Comparison of ENCODE assay signal across 20 cellular contexts in the genomic region with DNA sequence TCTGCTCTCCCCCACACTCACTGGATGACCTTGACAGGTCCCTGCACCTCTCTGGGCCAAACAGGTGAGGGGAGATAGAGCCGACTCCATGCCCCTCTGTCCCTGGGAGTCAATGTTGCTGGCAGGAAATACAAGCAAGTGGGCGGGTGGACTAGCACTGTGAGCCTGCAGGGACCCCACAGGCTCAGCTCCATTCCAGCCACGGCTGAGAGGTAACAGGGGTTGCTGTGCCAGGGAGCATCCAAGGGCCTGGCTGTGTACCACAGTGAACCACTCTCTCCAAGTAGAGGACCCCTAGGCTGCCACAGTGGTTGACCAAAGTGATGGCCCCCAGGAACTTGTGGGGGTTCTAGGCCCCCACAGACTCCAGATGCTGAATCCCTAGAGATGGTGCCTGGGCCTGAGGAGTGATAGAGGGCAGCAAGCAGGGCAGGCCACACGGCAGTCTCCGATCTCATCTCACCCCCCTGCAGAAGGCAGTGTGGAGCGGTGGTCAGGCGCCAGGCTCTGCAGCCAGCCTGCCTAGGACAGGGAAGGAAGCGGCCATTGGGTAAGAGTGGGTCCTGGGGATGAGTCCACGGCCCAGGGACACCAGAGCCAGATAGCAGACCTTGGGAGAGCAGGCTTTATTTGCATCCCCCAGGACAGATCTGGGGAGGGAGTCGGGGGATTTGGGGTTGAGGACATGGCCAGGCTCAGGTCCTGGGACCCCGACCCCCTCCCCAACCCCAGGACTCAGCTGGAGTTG. TPM values are rescaled to one million over a fixed set of nuclear protein-coding genes. Genes with fewer than 3 reads are reported as not detected.
DNase-seq lines count a peak whose midpoint lies in the region; ATAC-seq and TF ChIP-seq lines count a peak whose summit lies in the region.
"Had no signal": no experiment of that assay in that cellular context is flagged by ENCODE, and none has a peak within 500 bp of the region (broad histone marks: within the 10 kb centered on the region; RNA-seq: fewer than 3 reads in every experiment).

No MANE protein-coding gene starts in this region.

- H3K9me3 ChIP-seq in PC-9 (ENCODE audit: insufficient read depth, low read depth): no peaks in the 10 kb centered on the region
- no peaks in the 10 kb centered on the region for H3K9me3 ChIP-seq in left ventricle myocardium inferior (replicated peaks)
- H3K9me3 ChIP-seq in neural progenitor cell (ENCODE audit: low read depth): no peaks in the 10 kb centered on the region
- H3K9me3 ChIP-seq in suprapubic skin: no peaks in the 10 kb centered on the region
- H3K9me3 ChIP-seq: HAP-1, stomach had no signal

- H4K20me1 ChIP-seq in PC-9 (ENCODE audit: insufficient read depth) (no peaks in the 10 kb centered on the region), neural progenitor cell (ENCODE audit: low read depth) (no peaks in the 10 kb centered on the region)

- CTCF ChIA-PET in PC-9 (lab: Charles Lee): no interaction called here

- no peaks in the 10 kb centered on the region for H3K36me3 Mint-ChIP-seq in neural progenitor cell
- H3K36me3 Mint-ChIP-seq in activated naive CD8-positive, alpha-beta T cell treated with anti-CD3 and anti-CD28 coated beads for 36 hours: peaks cover 8% of the 10 kb centered on the region
- H3K36me3 Mint-ChIP-seq: brain had no signal

- no peaks in the 10 kb centered on the region for H3K9me3 Mint-ChIP-seq in neural progenitor cell
- no peaks in the 10 kb centered on the region for H3K9me3 Mint-ChIP-seq in activated naive CD8-positive, alpha-beta T cell treated with anti-CD3 and anti-CD28 coated beads for 36 hours
- H3K9me3 Mint-ChIP-seq: activated T-helper 2 cell treated with anti-CD3 and anti-CD28 coated beads, Interferon-gamma antibody, Interleukin-2, Interleukin-4, amounts not matched to agents 10 μg/mL and 5 μg/mL and 100 μg/mL, durations not matched to agents 14 hours and 24 hours and 36 hours had no signal

- H2AFZ ChIP-seq in PC-9 (no peak overlapping the region), neural progenitor cell (replicated peaks) (no peak overlapping the region)

- H3K4me3 ChIP-seq in PC-9: no peak overlapping the region
- peak overlapping the region; percentile 86 for H3K4me3 ChIP-seq in left ventricle myocardium inferior
- no peak overlapping the region for H3K4me3 ChIP-seq in neural progenitor cell
- no peak overlapping the region for H3K4me3 ChIP-seq in suprapubic skin
- H3K4me3 ChIP-seq: HAP-1, K562, stomach had no signal

- DNase-seq in ACHN (peak; percentile 4), PC-9 (no peak), left ventricle myocardium inferior (no peak), neural progenitor cell (ENCODE audit: low spot score) (no peak), suprapubic skin (ENCODE audit: low spot score in 2 of 2) (no peak), NCI-H1092 (lab: John Stamatoyannopoulos, UW) (no peak)
- DNase-seq in activated naive CD8-positive, alpha-beta T cell treated with anti-CD3 and anti-CD28 coated beads for 36 hours: no peak
- DNase-seq: activated CD4-positive, alpha-beta T cell treated with anti-CD3 and anti-CD28 coated beads for 48 hours; GDM1; MV-4-11; NCI-H1930; NCI-H446; NK-92 treated with Interleukin-12 subunit alpha and Interleukin-12 subunit beta, amount 100 ng/mL, for 24 hours had no signal

- no peak overlapping the region for H3K4me3 Mint-ChIP-seq in neural progenitor cell
- no peak overlapping the region for H3K4me3 Mint-ChIP-seq in activated naive CD8-positive, alpha-beta T cell treated with anti-CD3 and anti-CD28 coated beads for 36 hours

- no peak overlapping the region for H3K9ac ChIP-seq in neural progenitor cell

- intact Hi-C loops in PC-9 (cut with micrococcal nuclease; ENCODE audit: unreplicated experiment): loop anchor here (1.0 to 5.0 kb wide), 2 partner anchors 220 to 233 kb away; no protein-coding TSS in a partner anchor
- intact Hi-C loops in left ventricle myocardium inferior (cut with micrococcal nuclease): no loop called here

- no peaks in the 10 kb centered on the region for H3K9me2 ChIP-seq in PC-9 (ENCODE audit: insufficient read depth)

- WGBS in suprapubic skin: 79% methylated on average over 6 of the region's 11 CpGs

- no TSS peak for BruUV-seq in PC-9 (replicated peaks; lab: Mats Ljungman, UMichigan)

- peaks cover 27% of the 10 kb centered on the region for H3K4me1 Mint-ChIP-seq in neural progenitor cell
- peaks cover 20% of the 10 kb centered on the region for H3K4me1 Mint-ChIP-seq in activated naive CD8-positive, alpha-beta T cell treated with anti-CD3 and anti-CD28 coated beads for 36 hours

- H3F3A ChIP-seq in PC-9 (ENCODE audit: insufficient read depth, low read depth) (peaks cover 16% of the 10 kb centered on the region; the same call in 1 of the 2 replicates), neural progenitor cell (ENCODE audit: low read depth) (peaks cover 10% of the 10 kb centered on the region)

- H3K4me1 ChIP-seq in PC-9 (replicated peaks; ENCODE audit: insufficient read depth) (peaks cover 37% of the 10 kb centered on the region), left ventricle myocardium inferior (peaks cover 51% of the 10 kb centered on the region), neural progenitor cell (peaks cover 17% of the 10 kb centered on the region), suprapubic skin (peaks cover 25% of the 10 kb centered on the region)

- H3K4me2 ChIP-seq in PC-9 (peak overlapping the region; percentile 40; the same call in 1 of the 2 replicates), neural progenitor cell (no peak overlapping the region)

- in situ Hi-C loops in ACHN (cut with HindIII; ENCODE audit: low pct_ligation_motif_present, low pct_unique_long_range_greater_than_20kb, low sequenced_read_pairs): no loop called here

- H3K79me2 ChIP-seq in PC-9 (ENCODE audit: low read depth) (no peaks in the 10 kb centered on the region), neural progenitor cell (ENCODE audit: low read depth) (peaks cover 2% of the 10 kb centered on the region)

- peaks cover 18% of the 10 kb centered on the region for H3K27me3 Mint-ChIP-seq in neural progenitor cell (ENCODE audit: insufficient read depth, low read depth)
- no peaks in the 10 kb centered on the region for H3K27me3 Mint-ChIP-seq in activated naive CD8-positive, alpha-beta T cell treated with anti-CD3 and anti-CD28 coated beads for 36 hours

- POLR2A ChIA-PET in PC-9 (lab: Charles Lee; ENCODE audit: unreplicated experiment): no interaction called here

- no peak for TF ChIP-seq POLR2A in suprapubic skin (IDR thresholded peaks at IDR 0.05)

- peak overlapping the region; percentile 72 for H3K27ac Mint-ChIP-seq in neural progenitor cell
- no peak overlapping the region for H3K27ac Mint-ChIP-seq in activated naive CD8-positive, alpha-beta T cell treated with anti-CD3 and anti-CD28 coated beads for 36 hours
- H3K27ac Mint-ChIP-seq: activated T-helper 2 cell treated with anti-CD3 and anti-CD28 coated beads, Interferon-gamma antibody, Interleukin-2, Interleukin-4, amounts not matched to agents 10 μg/mL and 5 μg/mL and 100 μg/mL, durations not matched to agents 14 hours and 24 hours and 36 hours had no signal

- TF ChIP-seq CTCF in PC-9 (conservative IDR thresholded peaks at IDR 0.05) (no peak), left ventricle myocardium inferior (IDR thresholded peaks at IDR 0.05; ENCODE audit: borderline replicate concordance) (no peak), neural progenitor cell (IDR thresholded peaks at IDR 0.05) (no peak), suprapubic skin (IDR thresholded peaks at IDR 0.05) (no peak)

- no peak overlapping the region for H3K27ac ChIP-seq in PC-9
- H3K27ac ChIP-seq in left ventricle myocardium inferior (replicated peaks): peak overlapping the region; percentile 97
- H3K27ac ChIP-seq in neural progenitor cell: no peak overlapping the region
- H3K27ac ChIP-seq in suprapubic skin: no peak overlapping the region
- H3K27ac ChIP-seq: stomach had no signal

- TF ChIP-seq EP300 in suprapubic skin (IDR thresholded peaks at IDR 0.05): no peak

- ATAC-seq in HG03135 (IDR thresholded peaks at IDR 0.05; ENCODE audit: unreplicated experiment): no peak
- ATAC-seq: K562 had no signal

- no peaks in the 10 kb centered on the region for H3K36me3 ChIP-seq in PC-9 (ENCODE audit: low read depth)
- peaks cover 22% of the 10 kb centered on the region for H3K36me3 ChIP-seq in left ventricle myocardium inferior
- no peaks in the 10 kb centered on the region for H3K36me3 ChIP-seq in neural progenitor cell
- H3K36me3 ChIP-seq in suprapubic skin: no peaks in the 10 kb centered on the region
- H3K36me3 ChIP-seq: HAP-1, stomach had no signal

- H3K27me3 ChIP-seq in PC-9 (ENCODE audit: insufficient read depth, low read depth) (no peaks in the 10 kb centered on the region), left ventricle myocardium inferior (ENCODE audit: low read depth) (no peaks in the 10 kb centered on the region), neural progenitor cell (no peaks in the 10 kb centered on the region), suprapubic skin (no peaks in the 10 kb centered on the region)
- H3K27me3 ChIP-seq: stomach had no signal

RNA-seq across cellular contexts. Expression of a gene that starts 3.2 kb away (rescaled TPM):
- total RNA-seq in PC-9 (2021): 8.3 and 8.4 TPM in 2 replicates
- total RNA-seq in left ventricle myocardium inferior: 8,962 TPM
- total RNA-seq in neural progenitor cell (ENCODE audit: low replicate concordance): 0.67 and 5.8 TPM in 2 replicates
- total RNA-seq in suprapubic skin: 10 to 100 TPM in 1 of 4 donors, 1 to 10 TPM in 3; 1.4 to 15.9 (median 8.4) TPM
- 1 to 10 TPM; 2.9 to 4.2 TPM for total RNA-seq in activated naive CD8-positive, alpha-beta T cell treated with anti-CD3 and anti-CD28 coated beads for 36 hours

RNA-seq across cellular contexts. Expression of a gene that starts 4.7 kb away (rescaled TPM):
- 66.1 and 68.0 TPM in 2 replicates for total RNA-seq in PC-9 (2021)
- 44.3 TPM for total RNA-seq in left ventricle myocardium inferior
- total RNA-seq in neural progenitor cell (ENCODE audit: low replicate concordance): 80.5 and 146 TPM in 2 replicates
- total RNA-seq in suprapubic skin: 100 to 1,000 TPM in 2 of 4 donors, 10 to 100 TPM in 2; 68.7 to 298 (median 94.6) TPM
- total RNA-seq in activated naive CD8-positive, alpha-beta T cell treated with anti-CD3 and anti-CD28 coated beads for 36 hours: 10 to 100 TPM; 55.0 to 57.3 TPM

RNA-seq across cellular contexts. Expression of a gene that starts 5.8 kb away (rescaled TPM):
- total RNA-seq in PC-9 (2021) (1.3 and 1.4 TPM in 2 replicates), left ventricle myocardium inferior (9.2 TPM), neural progenitor cell (ENCODE audit: low replicate concordance) (0.79 and 3.4 TPM in 2 replicates), suprapubic skin (10 to 100 TPM; 14.4 to 44.0 (median 26.5) TPM)
- under 1 TPM in 1 of 2 experiments, not detected in 1; 0.19 TPM for total RNA-seq in activated naive CD8-positive, alpha-beta T cell treated with anti-CD3 and anti-CD28 coated beads for 36 hours
- total RNA-seq: fibroblast of villous mesenchyme had no signal

RNA-seq across cellular contexts. Expression of a gene that starts 40.2 kb away (rescaled TPM):
- total RNA-seq in PC-9 (2021) (14.0 and 14.5 TPM in 2 replicates), left ventricle myocardium inferior (16.8 TPM), neural progenitor cell (ENCODE audit: low replicate concordance) (9.9 and 13.0 TPM in 2 replicates), suprapubic skin (10 to 100 TPM in 3 of 4 donors, 1 to 10 TPM in 1; 8.9 to 17.5 (median 11.4) TPM)
- total RNA-seq in activated naive CD8-positive, alpha-beta T cell treated with anti-CD3 and anti-CD28 coated beads for 36 hours: 10 to 100 TPM; 15.4 to 16.6 TPM

RNA-seq across cellular contexts. Expression of a gene that starts 40.9 kb away (rescaled TPM):
- total RNA-seq in PC-9 (2021) (81.4 and 81.7 TPM in 2 replicates), left ventricle myocardium inferior (54.2 TPM), neural progenitor cell (ENCODE audit: low replicate concordance) (55.5 and 102 TPM in 2 replicates), suprapubic skin (100 to 1,000 TPM in 3 of 4 donors, 10 to 100 TPM in 1; 99.0 to 137 (median 120) TPM)
- 100 to 1,000 TPM; 104 to 107 TPM for total RNA-seq in activated naive CD8-positive, alpha-beta T cell treated with anti-CD3 and anti-CD28 coated beads for 36 hours

Comparison
In these comparisons a context has a peak if more than half of its experiments do, and no peak if none do; other contexts are left out.
1. RNA of a gene that starts 3.2 kb away (total RNA-seq): 8,962 TPM in left ventricle myocardium inferior (single experiment); 1.4 to 15.9 TPM in suprapubic skin, 8.3 to 8.4 TPM in PC-9, 2.9 to 4.2 TPM in activated naive CD8-positive, alpha-beta T cell treated with anti-CD3 and anti-CD28 coated beads for 36 hours and 0.67 to 5.8 TPM in neural progenitor cell; every median in the first group is over 100 times any median in the second.